ENCODE assay signal across 11 cellular contexts in the genomic region with DNA sequence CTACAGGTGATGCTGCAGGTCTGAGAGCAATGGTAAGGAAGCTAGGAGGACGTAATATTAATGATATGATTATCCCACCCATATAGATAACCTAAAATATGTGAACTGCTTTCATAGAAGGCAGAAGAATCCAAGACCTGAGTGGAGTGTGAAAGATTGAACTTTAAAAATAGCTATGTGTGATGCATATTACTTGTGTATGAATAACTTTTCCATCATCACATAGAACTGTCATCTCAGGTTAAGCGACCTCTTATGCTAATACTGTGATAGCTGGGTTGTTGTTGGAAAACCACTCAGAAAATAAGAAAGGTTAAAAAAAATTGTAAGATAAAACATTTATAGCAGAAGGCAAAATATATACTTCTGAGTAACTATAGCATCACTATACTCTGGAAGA.
"Had no signal": no experiment of that assay in that cellular context is flagged by ENCODE, and none has a peak within 500 bp of the region (broad histone marks: within the 10 kb centered on the region; RNA-seq: fewer than 3 reads in every experiment).

No MANE protein-coding gene starts in this region.

- H3K27ac Mint-ChIP-seq: GM23338, H9, HFFc6 had no signal

- H3K4me1 ChIP-seq: HAP-1 had no signal

- H2AFZ ChIP-seq: GM23248, GM23338 had no signal

- H3K9ac ChIP-seq: GM23248 had no signal

- ATAC-seq: GM23338, HCT116 had no signal

- H3K4me2 ChIP-seq: GM23338 had no signal

- FAIRE-seq: H1, H54 had no signal

- H3K36me3 ChIP-seq: HAP-1 had no signal

- H3K4me3 Mint-ChIP-seq: GM23338, H9, HFFc6 had no signal

- H3K4me1 Mint-ChIP-seq: GM23338, H9 had no signal

- H3K9me3 ChIP-seq: HAP-1 had no signal

- H3K9me3 Mint-ChIP-seq: HFFc6 had no signal

- DNase-seq: GM23248, GOT3, H7, H9, HCEC 1CT, HFFc6 had no signal

- H3K27ac ChIP-seq: GM23248 had no signal

- H3K4me3 ChIP-seq: GM23248, GM23338, HAP-1 had no signal
